10 cellular contexts compared by ENCODE assay signal in the genomic region with DNA sequence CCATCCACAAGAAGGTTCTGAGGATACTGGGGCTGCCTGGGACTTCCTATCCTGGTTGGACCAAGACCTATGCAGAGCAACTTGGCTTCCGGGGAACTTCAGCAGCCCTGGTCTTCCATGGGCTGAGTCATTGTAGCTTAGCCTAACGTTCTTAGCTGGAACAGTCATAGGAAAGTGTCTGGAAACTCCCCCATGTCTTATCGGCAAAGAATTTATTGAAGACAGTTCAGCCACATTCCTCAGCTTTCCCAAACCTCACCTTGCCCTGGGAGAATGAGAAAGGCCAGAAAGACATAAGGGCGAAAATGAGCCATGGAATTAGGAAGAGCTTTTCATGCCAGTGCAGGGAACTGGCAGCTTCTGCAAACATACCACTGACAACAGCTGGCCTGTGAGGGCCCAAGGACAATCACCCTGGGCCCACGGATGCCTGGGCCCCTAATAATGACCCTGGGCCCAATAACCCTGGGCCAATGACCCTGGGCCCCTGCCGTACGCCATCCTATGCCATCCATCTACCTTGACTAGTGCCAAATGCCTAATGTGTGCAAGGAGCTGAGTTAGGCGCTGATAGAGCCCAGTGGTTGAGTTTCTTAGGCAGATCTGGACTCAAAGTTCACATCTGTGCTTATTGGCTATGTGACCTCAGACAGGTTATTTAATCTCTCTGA.
A peak's percentile ranks its signal among the peaks of the same experiment; 100 is the strongest.
DNase-seq lines count a peak whose midpoint lies in the region; ATAC-seq and TF ChIP-seq lines count a peak whose summit lies in the region.
"Had no signal": no experiment of that assay in that cellular context is flagged by ENCODE, and none has a peak within 500 bp of the region (broad histone marks: within the 10 kb centered on the region; RNA-seq: fewer than 3 reads in every experiment).

No MANE protein-coding gene starts in this region.

- WGBS in esophagus, 2 donors = 47 to 50% methylated on average over 8 of the region's 8 CpGs
- 74 to 100% methylated on average over 1 to 8 of the region's 8 CpGs for WGBS in transverse colon (ENCODE audit: low coverage in 1 of 2), 2 donors

- POLR2A ChIA-PET in Panc1 (lab: Charles Lee) = interaction anchor here (1.6 to 1.8 kb wide), 2 partner anchors 48 to 114 kb away, joined by 8 to 9 read pairs; partner anchors contain the start of gene GADD45A

- peak overlapping the region; percentile 95 for H3K27ac ChIP-seq in Panc1 (ENCODE audit: low read length)
- H3K27ac ChIP-seq in esophagus (ENCODE audit: low read depth in 2 of 2, low read length in 1 of 2) = peak overlapping the region; percentile 1 to 69
- peak overlapping the region; percentile 76 for H3K27ac ChIP-seq in osteoblast (ENCODE audit: low read depth, low read length)
- H3K27ac ChIP-seq in transverse colon = peak overlapping the region in 1 of 4 donors; percentile 64
- H3K27ac ChIP-seq: thyroid gland had no signal

- in situ Hi-C loops in Caki2 (cut with HindIII; ENCODE audit: low pct_unique_long_range_greater_than_20kb, low sequenced_read_pairs) (no loop called here), Panc1 (cut with HindIII; ENCODE audit: low pct_unique_long_range_greater_than_20kb, low sequenced_read_pairs) (no loop called here), transverse colon (cut with MboI; ENCODE audit: low pct_ligation_motif_present in 1 of 4, low pct_unique_long_range_greater_than_20kb in 1 of 4, low sequenced_read_pairs in 3 of 4) (no loop called here)

- intact Hi-C loops in Panc1 (cut with micrococcal nuclease; ENCODE audit: unreplicated experiment) = no loop called here
- intact Hi-C loops in transverse colon (cut with DNase I; ENCODE audit: low total_unique reads) = loop anchor here (10.0 kb wide), 1 partner anchor 74 kb away; no protein-coding TSS in a partner anchor

- H3K4me3 ChIP-seq in Panc1 (ENCODE audit: low read depth in 2 of 2, low read length in 2 of 2) = no peak overlapping the region
- H3K4me3 ChIP-seq in esophagus (ENCODE audit: low read depth in 1 of 2, low read length in 2 of 2) = no peak overlapping the region
- no peak overlapping the region for H3K4me3 ChIP-seq in osteoblast (ENCODE audit: insufficient read depth, low read length)
- H3K4me3 ChIP-seq in transverse colon = no peak overlapping the region
- H3K4me3 ChIP-seq: thyroid gland had no signal

- H4K20me1 ChIP-seq in osteoblast (ENCODE audit: insufficient read depth, low read length) = no peaks in the 10 kb centered on the region

- H3K27me3 ChIP-seq in Panc1 (ENCODE audit: control insufficient read depth, insufficient read depth, low read length) (no peaks in the 10 kb centered on the region), esophagus (ENCODE audit: control insufficient read depth in 1 of 2, insufficient read depth in 2 of 2, low read length in 2 of 2) (no peaks in the 10 kb centered on the region), osteoblast (ENCODE audit: insufficient read depth, low read length) (no peaks in the 10 kb centered on the region), transverse colon (no peaks in the 10 kb centered on the region)
- H3K27me3 ChIP-seq: thyroid gland had no signal

- no TSS peak for BruUV-seq in Panc1 (replicated peaks; lab: Mats Ljungman, UMichigan)

- H3K79me2 ChIP-seq in osteoblast (ENCODE audit: insufficient read depth, low read length) = no peaks in the 10 kb centered on the region

- H2AFZ ChIP-seq in osteoblast (ENCODE audit: low read length) = peak overlapping the region; percentile 15

- CTCF ChIA-PET in Panc1 (lab: Charles Lee) = interaction anchor here (0.6 to 1.6 kb wide), 2 partner anchors 9 to 129 kb away, joined by 3 to 6 read pairs; no protein-coding TSS in a partner anchor

- H3K36me3 ChIP-seq in Panc1 (ENCODE audit: control insufficient read depth, insufficient read depth, low read length) = no peaks in the 10 kb centered on the region
- H3K36me3 ChIP-seq in esophagus (ENCODE audit: control insufficient read depth in 2 of 2, insufficient read depth in 2 of 2, low read length in 1 of 2) = no peaks in the 10 kb centered on the region
- no peaks in the 10 kb centered on the region for H3K36me3 ChIP-seq in osteoblast (ENCODE audit: insufficient read depth, low read length)
- H3K36me3 ChIP-seq in transverse colon = no peaks in the 10 kb centered on the region
- H3K36me3 ChIP-seq: thyroid gland had no signal

- TF ChIP-seq EP300 in transverse colon (IDR thresholded peaks at IDR 0.05; ENCODE audit: low read depth) = no peak

- DNase-seq in Caki2 (ENCODE audit: low read depth) = peak; percentile 68
- no peak for DNase-seq in Panc1 (ENCODE audit: low read depth, low spot score)
- DNase-seq in osteoblast (ENCODE audit: insufficient read length, low spot score, missing footprints) = peak; percentile 94
- DNase-seq in transverse colon = no peak
- no peak for DNase-seq in DMS 273 treated with DMSO at 0.1 percent for 48 hours (lab: John Stamatoyannopoulos, UW)
- DNase-seq in DMS 273 (lab: John Stamatoyannopoulos, UW; ENCODE audit: unreplicated experiment) = no peak
- DNase-seq: NCI-H1436 treated with DMSO at 0.1 percent for 48 hours, thyroid gland had no signal

- no peaks in the 10 kb centered on the region for H3K9me3 ChIP-seq in Panc1 (ENCODE audit: control insufficient read depth, insufficient read depth, low read depth, low read length)
- no peaks in the 10 kb centered on the region for H3K9me3 ChIP-seq in esophagus (ENCODE audit: control insufficient read depth in 2 of 2, insufficient read depth in 1 of 2, low read depth in 1 of 2, low read length in 1 of 2)
- H3K9me3 ChIP-seq in osteoblast (ENCODE audit: low read depth, low read length) = no peaks in the 10 kb centered on the region
- H3K9me3 ChIP-seq in transverse colon = no peaks in the 10 kb centered on the region
- H3K9me3 ChIP-seq: thyroid gland had no signal

- ATAC-seq in Panc1 (peak; percentile 87), GM18868 (IDR thresholded peaks at IDR 0.05; ENCODE audit: unreplicated experiment) (no peak)

- H3K4me1 ChIP-seq in Panc1 (ENCODE audit: control insufficient read depth, insufficient read depth, low read length) = peaks cover 42% of the 10 kb centered on the region
- H3K4me1 ChIP-seq in esophagus (ENCODE audit: control insufficient read depth in 2 of 2, insufficient read depth in 2 of 2, low read length in 1 of 2) = peaks cover 7% of the 10 kb centered on the region in 2 donors
- H3K4me1 ChIP-seq in osteoblast (ENCODE audit: insufficient read depth, low read length) = peaks cover 34% of the 10 kb centered on the region
- peaks cover 0 to 30% (median 25%) of the 10 kb centered on the region in 4 donors for H3K4me1 ChIP-seq in transverse colon

- no peak for TF ChIP-seq POLR2A in transverse colon (IDR thresholded peaks at IDR 0.05)

- TF ChIP-seq CTCF in Panc1 (IDR thresholded peaks at IDR 0.05) (no peak), osteoblast (IDR thresholded peaks at IDR 0.05; ENCODE audit: extremely low read depth, low read depth, low read length) (no peak), transverse colon (IDR thresholded peaks at IDR 0.05) (no peak)

- peak overlapping the region; percentile 3 for H3K4me2 ChIP-seq in osteoblast (ENCODE audit: insufficient read depth, low read length)

Comparison
In these comparisons a context has a peak if more than half of its experiments do, and no peak if none do; other contexts are left out.
1. DNase-seq: peak in Caki2 (single experiment) and osteoblast (single experiment); none in Panc1 (single experiment), transverse colon (single experiment), DMS 273 treated with DMSO at 0.1 percent for 48 hours (single experiment) and DMS 273 (single experiment).